ENCODE assay signal across 1 cellular context in the genomic region with DNA sequence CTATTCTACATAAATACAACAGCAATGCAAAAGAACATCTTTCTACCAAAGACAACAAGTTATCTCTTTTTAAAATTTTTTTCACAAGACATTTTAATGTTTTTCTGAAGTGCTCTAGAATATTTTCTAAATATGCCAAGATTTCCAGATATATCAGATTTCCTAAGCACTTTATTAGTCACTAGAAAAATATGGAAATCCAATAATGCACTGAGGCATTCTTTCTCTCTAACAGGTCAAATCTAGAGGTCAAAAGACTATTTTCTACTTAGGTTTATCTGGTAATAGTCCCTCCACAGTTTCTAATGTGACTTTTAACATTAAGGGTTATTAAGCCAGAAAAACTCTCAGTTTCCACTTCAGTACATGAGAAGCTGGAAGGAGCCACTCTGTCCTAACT.
TF ChIP-seq lines count a peak whose summit lies in the region.

No MANE protein-coding gene starts in this region.

TF ChIP-seq in H1, 55 proteins besides CTCF, POLR2A, EP300 and RAD21:
- no peak for TF ChIP-seq SP2 (IDR thresholded peaks at IDR 0.05; ENCODE audit: low read length)
- no peak for TF ChIP-seq TEAD4 (IDR thresholded peaks at IDR 0.05; ENCODE audit: low read depth, low read length)
- no peak for TF ChIP-seq SP4 (IDR thresholded peaks at IDR 0.05; ENCODE audit: low read length)
- no peak for TF ChIP-seq ZNF274 (IDR thresholded peaks at IDR 0.05; ENCODE audit: borderline replicate concordance, extremely low read depth, low read length)
- TF ChIP-seq, protein P1, sequence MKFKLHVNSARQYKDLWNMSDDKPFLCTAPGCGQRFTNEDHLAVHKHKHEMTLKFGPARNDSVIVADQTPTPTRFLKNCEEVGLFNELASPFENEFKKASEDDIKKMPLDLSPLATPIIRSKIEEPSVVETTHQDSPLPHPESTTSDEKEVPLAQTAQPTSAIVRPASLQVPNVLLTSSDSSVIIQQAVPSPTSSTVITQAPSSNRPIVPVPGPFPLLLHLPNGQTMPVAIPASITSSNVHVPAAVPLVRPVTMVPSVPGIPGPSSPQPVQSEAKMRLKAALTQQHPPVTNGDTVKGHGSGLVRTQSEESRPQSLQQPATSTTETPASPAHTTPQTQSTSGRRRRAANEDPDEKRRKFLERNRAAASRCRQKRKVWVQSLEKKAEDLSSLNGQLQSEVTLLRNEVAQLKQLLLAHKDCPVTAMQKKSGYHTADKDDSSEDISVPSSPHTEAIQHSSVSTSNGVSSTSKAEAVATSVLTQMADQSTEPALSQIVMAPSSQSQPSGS (IDR thresholded peaks at IDR 0.05; ENCODE audit: low read length) = no peak
- TF ChIP-seq SIX5 (IDR thresholded peaks at IDR 0.05; ENCODE audit: low read depth, low read length) = no peak
- no peak for TF ChIP-seq KDM5A (IDR thresholded peaks at IDR 0.05; ENCODE audit: low read length)
